15 cellular contexts compared by ENCODE assay signal in genomic region chr4:92091335-92091734, GRCh38.
DNase-seq lines count a peak whose midpoint lies in the region; ATAC-seq, FAIRE-seq and TF ChIP-seq lines count a peak whose summit lies in the region.
"Had no signal": no experiment of that assay in that cellular context is flagged by ENCODE, and none has a peak within 500 bp of the region (broad histone marks: within the 10 kb centered on the region; RNA-seq: fewer than 3 reads in every experiment).

No MANE protein-coding gene starts in this region.

- H3K27ac ChIP-seq in A549 (no peak overlapping the region), endodermal cell (ENCODE audit: low read depth, low read length) (no peak overlapping the region), brain microvascular endothelial cell (no peak overlapping the region), heart right ventricle (no peak overlapping the region)

- DNase-seq in A549 (ENCODE audit: low read depth in 1 of 2, low spot score in 1 of 2): peak in 1 of 2 experiments; percentile 30
- DNase-seq in GM12892 (ENCODE audit: insufficient read length): no peak
- DNase-seq in NCI-H2029 (lab: John Stamatoyannopoulos, UW): peak; percentile 19
- DNase-seq in endodermal cell: peak; percentile 80
- DNase-seq in brain microvascular endothelial cell: no peak
- DNase-seq in frontal cortex (ENCODE audit: low spot score in 2 of 2): no peak
- no peak for DNase-seq in heart right ventricle
- no peak for DNase-seq in erythroblast (lab: John Stamatoyannopoulos, UW)
- DNase-seq: nephron progenitor cell; NK-92 treated with Interleukin-12 subunit alpha and Interleukin-12 subunit beta, amount 100 ng/mL, for 24 hours had no signal

- H3K9me3 ChIP-seq in A549: no peaks in the 10 kb centered on the region
- peaks cover 6% of the 10 kb centered on the region for H3K9me3 ChIP-seq in endodermal cell (ENCODE audit: control insufficient read depth, low read length)
- no peaks in the 10 kb centered on the region for H3K9me3 ChIP-seq in heart right ventricle

- ATAC-seq in A549 (peak in 1 of 2 experiments; percentile 77; a peak in 3 of 6 replicates), heart right ventricle (no peak)

- TF ChIP-seq POLR2A in A549 (IDR thresholded peaks at IDR 0.05; ENCODE audit: low read length) (no peak), GM12892 (IDR thresholded peaks at IDR 0.05; ENCODE audit: low read depth, low read length) (no peak), erythroblast (IDR thresholded peaks at IDR 0.05; ENCODE audit: low read length) (no peak)

- peak in 1 of 2 experiments; percentile 29; a peak in 1 of 5 replicates for TF ChIP-seq RAD21 in A549 (conservative IDR thresholded peaks at IDR 0.05 in 1 of 2, IDR thresholded peaks at IDR 0.05 in 1 of 2)

- FAIRE-seq in A549 (lab: Jason Lieb, UNC) (no peak), GM12892 (lab: Jason Lieb, UNC) (peak; percentile 80), frontal cortex (lab: Jason Lieb, UNC) (no peak)
- FAIRE-seq: colon had no signal

- intact Hi-C loops in heart right ventricle (cut with DNase I): no loop called here

- peaks cover 3% of the 10 kb centered on the region for H3K27me3 Mint-ChIP-seq in endodermal cell (ENCODE audit: insufficient read depth)
- H3K27me3 Mint-ChIP-seq: activated naive CD8-positive, alpha-beta T cell; B cell had no signal

- TF ChIP-seq EP300 in A549 (IDR thresholded peaks at IDR 0.05): no peak

- H3K4me1 Mint-ChIP-seq in endodermal cell: peaks cover 3% of the 10 kb centered on the region
- H3K4me1 Mint-ChIP-seq: B cell, nephron progenitor cell had no signal

- POLR2A ChIA-PET in A549 (lab: Yijun Ruan, JAX): no interaction called here

- H3K27ac Mint-ChIP-seq in endodermal cell: no peak overlapping the region
- H3K27ac Mint-ChIP-seq: activated naive CD8-positive, alpha-beta T cell; B cell; T-helper 1 cell treated with Interleukin-12 subunit alpha and Interleukin-12 subunit beta and Interleukin-4 antibody, amounts not matched to agents 30 μg/mL and 1 μg/mL, for 36 hours had no signal

- H3K4me3 ChIP-seq in A549 (no peak overlapping the region), endodermal cell (ENCODE audit: low read length) (no peak overlapping the region), brain microvascular endothelial cell (ENCODE audit: low read depth, low read length) (no peak overlapping the region), heart right ventricle (no peak overlapping the region)
- H3K4me3 ChIP-seq: smooth muscle cell had no signal

- H3K9me3 Mint-ChIP-seq in endodermal cell: peaks cover 5% of the 10 kb centered on the region
- H3K9me3 Mint-ChIP-seq: nephron progenitor cell had no signal

- CTCF ChIA-PET in A549 (lab: Yijun Ruan, JAX): no interaction called here

- H3K36me3 ChIP-seq in endodermal cell (ENCODE audit: control insufficient read depth, insufficient read depth, low read length) (no peaks in the 10 kb centered on the region), brain microvascular endothelial cell (replicated peaks) (no peaks in the 10 kb centered on the region), heart right ventricle (no peaks in the 10 kb centered on the region)

- H3K9ac ChIP-seq in endodermal cell (ENCODE audit: extremely low read depth, low read length, poor library complexity, severe bottlenecking): no peak overlapping the region

- no peaks in the 10 kb centered on the region for H3K36me3 Mint-ChIP-seq in endodermal cell (ENCODE audit: low read depth)
- H3K36me3 Mint-ChIP-seq: activated naive CD8-positive, alpha-beta T cell had no signal

- peak overlapping the region; percentile 44; the same call in 2 of the 3 replicates for H3K4me2 ChIP-seq in A549
- H3K4me2 ChIP-seq: smooth muscle cell had no signal

- in situ Hi-C loops in brain microvascular endothelial cell (cut with HindIII; ENCODE audit: low pct_ligation_motif_present, low sequenced_read_pairs): no loop called here

- no peaks in the 10 kb centered on the region for H3K27me3 ChIP-seq in endodermal cell (ENCODE audit: control insufficient read depth, insufficient read depth, low read length, poor library complexity, severe bottlenecking)
- no peaks in the 10 kb centered on the region for H3K27me3 ChIP-seq in brain microvascular endothelial cell (replicated peaks)
- H3K27me3 ChIP-seq in heart right ventricle: no peaks in the 10 kb centered on the region

- no peak overlapping the region for H3K4me3 Mint-ChIP-seq in endodermal cell
- H3K4me3 Mint-ChIP-seq: activated naive CD8-positive, alpha-beta T cell; B cell; nephron progenitor cell; T-helper 1 cell treated with Interleukin-12 subunit alpha and Interleukin-12 subunit beta and Interleukin-4 antibody, amounts not matched to agents 30 μg/mL and 1 μg/mL, for 36 hours had no signal

- TF ChIP-seq CTCF in A549 (IDR thresholded peaks at IDR 0.05) (no peak), endodermal cell (conservative IDR thresholded peaks at IDR 0.05) (peak; percentile 82), brain microvascular endothelial cell (IDR thresholded peaks at IDR 0.05; ENCODE audit: low read depth, low read length, missing control alignments) (no peak), heart right ventricle (IDR thresholded peaks at IDR 0.05) (no peak)

- WGBS in A549 (ENCODE audit: missing lambda C conversion rate): 4% methylated on average over 6 of the region's 6 CpGs
- 80 to 82% methylated on average over 1 to 6 of the region's 6 CpGs for WGBS in endodermal cell (ENCODE audit: insufficient coverage in 1 of 2, insufficient read length in 1 of 2), 2 experiments
- 63 to 65% methylated on average over 6 of the region's 6 CpGs for WGBS in heart right ventricle, 2 donors

- H3K4me1 ChIP-seq in A549 (no peaks in the 10 kb centered on the region), endodermal cell (ENCODE audit: control insufficient read depth, insufficient read depth, low read length) (no peaks in the 10 kb centered on the region), heart right ventricle (no peaks in the 10 kb centered on the region)

TF ChIP-seq in A549, 52 proteins besides CTCF, POLR2A, EP300 and RAD21:
- TF ChIP-seq FOXS1 (CRISPR knock-in tag; IDR thresholded peaks at IDR 0.05) (no peak), SMC3 (IDR thresholded peaks at IDR 0.05) (peak; percentile 25; the same call in 1 of the 3 replicates), CHD4 (IDR thresholded peaks at IDR 0.05; ENCODE audit: borderline replicate concordance) (no peak), ZNF302 (CRISPR knock-in tag; IDR thresholded peaks at IDR 0.05) (no peak), HEYL (CRISPR knock-in tag; IDR thresholded peaks at IDR 0.05) (no peak), KDM1A (IDR thresholded peaks at IDR 0.05; ENCODE audit: low read depth) (no peak), HMGXB4 (CRISPR knock-in tag; IDR thresholded peaks at IDR 0.05; ENCODE audit: borderline replicate concordance) (no peak)

Comparison
In these comparisons a context has a peak if more than half of its experiments do, and no peak if none do; other contexts are left out.
1. DNase-seq: peak in NCI-H2029 (single experiment) and endodermal cell (single experiment); none in GM12892 (single experiment), brain microvascular endothelial cell (single experiment), frontal cortex (0 of 2), heart right ventricle (0 of 2) and erythroblast (0 of 2).